ENCODE assay signal across 1 cellular context in genomic region chr1:22105611-22106207, GRCh38.
A peak's percentile ranks its signal among the peaks of the same experiment; 100 is the strongest.
TF ChIP-seq lines count a peak whose summit lies in the region.

No MANE protein-coding gene starts in this region.

TF ChIP-seq in HepG2, 621 proteins besides CTCF, POLR2A, EP300 and RAD21:
- TF ChIP-seq ZNF660 (CRISPR knock-in tag; IDR thresholded peaks at IDR 0.05; ENCODE audit: borderline replicate concordance, low read depth) (no peak), TRIM24 (CRISPR knock-in tag; IDR thresholded peaks at IDR 0.05) (no peak), SIN3A (IDR thresholded peaks at IDR 0.05; ENCODE audit: borderline replicate concordance, low read depth, low read length) (no peak), ZNF572 (CRISPR knock-in tag; IDR thresholded peaks at IDR 0.05) (no peak), SMC3 (IDR thresholded peaks at IDR 0.05; ENCODE audit: low read length) (peak; percentile 67), ZNF550 (CRISPR knock-in tag; IDR thresholded peaks at IDR 0.05; ENCODE audit: borderline replicate concordance) (no peak), ELK4 (CRISPR knock-in tag; IDR thresholded peaks at IDR 0.05; ENCODE audit: borderline replicate concordance) (no peak), ZNF326 (CRISPR knock-in tag; IDR thresholded peaks at IDR 0.05; ENCODE audit: borderline replicate concordance) (no peak), STAG1 (CRISPR knock-in tag; IDR thresholded peaks at IDR 0.05) (peak; percentile 58)
